In genomic region chr1:97050501-97050900, GRCh38 we compare ENCODE assay signal across 10 cellular contexts.
DNase-seq lines count a peak whose midpoint lies in the region; ATAC-seq and TF ChIP-seq lines count a peak whose summit lies in the region.
"Had no signal": no experiment of that assay in that cellular context is flagged by ENCODE, and none has a peak within 500 bp of the region (broad histone marks: within the 10 kb centered on the region; RNA-seq: fewer than 3 reads in every experiment).

No MANE protein-coding gene starts in this region.

- no peaks in the 10 kb centered on the region for H3K36me3 Mint-ChIP-seq in nephron (ENCODE audit: low read depth)
- H3K36me3 Mint-ChIP-seq in activated naive CD8-positive, alpha-beta T cell treated with anti-CD3 and anti-CD28 coated beads, Interleukin-2, amount 50 U/mL, for 24 hours (ENCODE audit: low read depth): no peaks in the 10 kb centered on the region

- DNase-seq in GM03348 (ENCODE audit: low spot score) (peak; percentile 21), NCI-H1436 (lab: John Stamatoyannopoulos, UW) (peak; percentile 16), brain microvascular endothelial cell (peak; percentile 48), NCI-H345 (lab: John Stamatoyannopoulos, UW) (no peak)
- no peak for DNase-seq in activated naive CD8-positive, alpha-beta T cell treated with anti-CD3 and anti-CD28 coated beads, Interleukin-2, amount 50 U/mL, for 24 hours
- DNase-seq: activated gamma-delta T cell treated with Interleukin-2 at 50 U/mL for 16 hours had no signal

- in situ Hi-C loops in brain microvascular endothelial cell (cut with HindIII; ENCODE audit: low pct_ligation_motif_present, low sequenced_read_pairs): no loop called here

- H3K27me3 ChIP-seq in brain microvascular endothelial cell (replicated peaks): no peaks in the 10 kb centered on the region
- H3K27me3 ChIP-seq: SJCRH30 had no signal

- no peak overlapping the region for H3K4me3 ChIP-seq in brain microvascular endothelial cell (ENCODE audit: low read depth, low read length)
- H3K4me3 ChIP-seq: SJCRH30 had no signal

- ATAC-seq in HG03095 (IDR thresholded peaks at IDR 0.05; ENCODE audit: unreplicated experiment) (no peak), GM21381 (IDR thresholded peaks at IDR 0.05; ENCODE audit: unreplicated experiment) (no peak)
- ATAC-seq in activated naive CD8-positive, alpha-beta T cell treated with anti-CD3 and anti-CD28 coated beads, Interleukin-2, amount 50 U/mL, for 24 hours: no peak

- no peak overlapping the region for H3K4me3 Mint-ChIP-seq in nephron
- H3K4me3 Mint-ChIP-seq in activated naive CD8-positive, alpha-beta T cell treated with anti-CD3 and anti-CD28 coated beads, Interleukin-2, amount 50 U/mL, for 24 hours: no peak overlapping the region

- H3K27ac Mint-ChIP-seq in nephron: no peak overlapping the region
- no peak overlapping the region for H3K27ac Mint-ChIP-seq in activated naive CD8-positive, alpha-beta T cell treated with anti-CD3 and anti-CD28 coated beads, Interleukin-2, amount 50 U/mL, for 24 hours

- TF ChIP-seq CTCF in brain microvascular endothelial cell (IDR thresholded peaks at IDR 0.05; ENCODE audit: low read depth, low read length, missing control alignments) (peak; percentile 69), nephron (IDR thresholded peaks at IDR 0.05; ENCODE audit: unreplicated experiment in 3 of 3) (peak; percentile 17 to 33 (median 22))

- peaks cover 4% of the 10 kb centered on the region for H3K9me3 Mint-ChIP-seq in nephron
- H3K9me3 Mint-ChIP-seq in activated naive CD8-positive, alpha-beta T cell treated with anti-CD3 and anti-CD28 coated beads, Interleukin-2, amount 50 U/mL, for 24 hours: peaks cover 7% of the 10 kb centered on the region

- H3K36me3 ChIP-seq in brain microvascular endothelial cell (replicated peaks): no peaks in the 10 kb centered on the region
- H3K36me3 ChIP-seq: SJCRH30 had no signal

- no peaks in the 10 kb centered on the region for H3K27me3 Mint-ChIP-seq in nephron (ENCODE audit: low read depth)
- H3K27me3 Mint-ChIP-seq in activated naive CD8-positive, alpha-beta T cell treated with anti-CD3 and anti-CD28 coated beads, Interleukin-2, amount 50 U/mL, for 24 hours: peaks cover 5% of the 10 kb centered on the region

- no peak overlapping the region for H3K27ac ChIP-seq in brain microvascular endothelial cell
- H3K27ac ChIP-seq: SJCRH30 had no signal

- H3K4me1 Mint-ChIP-seq in nephron: peaks cover 4% of the 10 kb centered on the region
- no peaks in the 10 kb centered on the region for H3K4me1 Mint-ChIP-seq in activated naive CD8-positive, alpha-beta T cell treated with anti-CD3 and anti-CD28 coated beads, Interleukin-2, amount 50 U/mL, for 24 hours

Comparison
In these comparisons a context has a peak if more than half of its experiments do, and no peak if none do; other contexts are left out.
1. DNase-seq: peak in GM03348 (single experiment), NCI-H1436 (single experiment) and brain microvascular endothelial cell (single experiment); none in NCI-H345 (single experiment) and activated naive CD8-positive, alpha-beta T cell treated with anti-CD3 and anti-CD28 coated beads, Interleukin-2, amount 50 U/mL, for 24 hours (single experiment).